ENCODE assay signal across 1 cellular context in genomic region chr1:157312270-157312812, GRCh38.
TF ChIP-seq lines count a peak whose summit lies in the region.

No MANE protein-coding gene starts in this region.

TF ChIP-seq in K562, 482 proteins besides CTCF, POLR2A, EP300 and RAD21 (continued from another document and continues in another):
- TF ChIP-seq MITF (IDR thresholded peaks at IDR 0.05) (no peak), RREB1 (CRISPR knock-in tag; IDR thresholded peaks at IDR 0.05) (no peak), HES1 (IDR thresholded peaks at IDR 0.05; ENCODE audit: low read depth) (no peak), PRDM10 (IDR thresholded peaks at IDR 0.05; ENCODE audit: partially characterized antibody) (no peak), TFAP4 (CRISPR knock-in tag; IDR thresholded peaks at IDR 0.05; ENCODE audit: borderline replicate concordance) (no peak), ZNF436 (CRISPR knock-in tag; IDR thresholded peaks at IDR 0.05) (no peak), JUNB (CRISPR knock-in tag; conservative IDR thresholded peaks at IDR 0.05) (no peak), ZNF584 (CRISPR knock-in tag; IDR thresholded peaks at IDR 0.05; ENCODE audit: low read depth) (peak; percentile 66; the same call in 1 of the 2 replicates), RBM25 (IDR thresholded peaks at IDR 0.05; ENCODE audit: low read depth, low read length, severe bottlenecking) (no peak), ZNF408 (CRISPR knock-in tag; IDR thresholded peaks at IDR 0.05; ENCODE audit: low read depth) (no peak), FOSL1 (tag; conservative IDR thresholded peaks at IDR 0.05) (peak; percentile 99), ILF3 (IDR thresholded peaks at IDR 0.05; ENCODE audit: borderline replicate concordance) (no peak), SPI1 (IDR thresholded peaks at IDR 0.05; ENCODE audit: borderline replicate concordance, low read depth, low read length) (no peak), BRD4 (IDR thresholded peaks at IDR 0.05) (no peak), NR2C1 (IDR thresholded peaks at IDR 0.05) (no peak), NR2C1 (tag; IDR thresholded peaks at IDR 0.05) (peak; percentile 47), ZNF3 (CRISPR knock-in tag; IDR thresholded peaks at IDR 0.05) (no peak), RBBP5 (IDR thresholded peaks at IDR 0.05; ENCODE audit: borderline replicate concordance, insufficient read depth, low read length, poor library complexity, severe bottlenecking) (no peak), AFF1 (IDR thresholded peaks at IDR 0.05; ENCODE audit: low read depth in 1 of 2, partially characterized antibody in 2 of 2) (peak in 1 of 2 experiments; percentile 81), ZFP91 (CRISPR knock-in tag; IDR thresholded peaks at IDR 0.05) (no peak), SMC3 (conservative IDR thresholded peaks at IDR 0.05; ENCODE audit: insufficient read depth, low read depth, low read length) (no peak), SREBF1 (IDR thresholded peaks at IDR 0.05; ENCODE audit: borderline replicate concordance, low read depth, low read length) (no peak), ZNF212 (CRISPR knock-in tag; IDR thresholded peaks at IDR 0.05) (no peak), TBL1XR1 (IDR thresholded peaks at IDR 0.05; ENCODE audit: low read length in 2 of 2) (no peak), ZC3H8 (IDR thresholded peaks at IDR 0.05) (no peak), YBX1 (IDR thresholded peaks at IDR 0.05) (no peak), RNF219 (CRISPR knock-in tag; IDR thresholded peaks at IDR 0.05) (no peak), RBFOX2 (IDR thresholded peaks at IDR 0.05; ENCODE audit: low read depth, low read length) (no peak), RBM34 (IDR thresholded peaks at IDR 0.05; ENCODE audit: borderline replicate concordance, insufficient read depth, low read length) (no peak), ZNF76 (CRISPR knock-in tag; IDR thresholded peaks at IDR 0.05; ENCODE audit: borderline replicate concordance) (no peak), LCOR (CRISPR knock-in tag; IDR thresholded peaks at IDR 0.05) (no peak), ZNF830 (CRISPR knock-in tag; IDR thresholded peaks at IDR 0.05) (no peak), MCM2 (IDR thresholded peaks at IDR 0.05; ENCODE audit: low read depth) (no peak), POLR2AphosphoS2 (IDR thresholded peaks at IDR 0.05; ENCODE audit: low read length) (no peak), CHD1 (IDR thresholded peaks at IDR 0.05; ENCODE audit: low read length) (no peak), ZNF695 (CRISPR knock-in tag; IDR thresholded peaks at IDR 0.05) (no peak), HSF4 (CRISPR knock-in tag; IDR thresholded peaks at IDR 0.05; ENCODE audit: borderline replicate concordance) (no peak), ZNF655 (CRISPR knock-in tag; IDR thresholded peaks at IDR 0.05) (no peak), KAT2B (IDR thresholded peaks at IDR 0.05; ENCODE audit: low read depth, low read length) (no peak), SRSF3 (IDR thresholded peaks at IDR 0.05; ENCODE audit: insufficient read depth, low read length) (no peak), MYNN (IDR thresholded peaks at IDR 0.05) (no peak), MYNN (CRISPR knock-in tag; IDR thresholded peaks at IDR 0.05) (no peak), MCM7 (IDR thresholded peaks at IDR 0.05) (no peak)
